In genomic region chr10:24726626-24727025, GRCh38 we compare ENCODE assay signal across 20 cellular contexts.
"Had no signal": no experiment of that assay in that cellular context is flagged by ENCODE, and none has a peak within 500 bp of the region (broad histone marks: within the 10 kb centered on the region; RNA-seq: fewer than 3 reads in every experiment).

No MANE protein-coding gene starts in this region.

- H3K27me3 Mint-ChIP-seq: stimulated activated naive CD8-positive, alpha-beta T cell treated with anti-CD3 and anti-CD28 coated beads, Interleukin-15, Interleukin-2, amounts not matched to agents 100 ng/mL and 50 ng/mL, for 24 hours had no signal

- H3K4me1 Mint-ChIP-seq: stimulated activated effector memory CD8-positive, alpha-beta T cell treated with anti-CD3 and anti-CD28 coated beads, Interleukin-12 subunit alpha, Interleukin-12 subunit beta, amount 100 ng/mL, for 72 hours had no signal

- H3K36me3 Mint-ChIP-seq: naive B cell had no signal

- H3K4me3 ChIP-seq: hepatocyte, left ventricle myocardium inferior, lower lobe of right lung, psoas muscle, right lobe of liver, tibial artery, upper lobe of right lung had no signal

- H3K4me1 ChIP-seq: psoas muscle, upper lobe of right lung had no signal

- H3K4me3 Mint-ChIP-seq: stimulated activated effector memory CD8-positive, alpha-beta T cell treated with anti-CD3 and anti-CD28 coated beads, Interleukin-12 subunit alpha, Interleukin-12 subunit beta, amount 100 ng/mL, for 72 hours; stimulated activated naive CD8-positive, alpha-beta T cell treated with anti-CD3 and anti-CD28 coated beads, Interleukin-15, Interleukin-2, amounts not matched to agents 100 ng/mL and 50 ng/mL, for 24 hours had no signal

- H3K27ac ChIP-seq: hepatocyte, left ventricle myocardium inferior, lower lobe of right lung, neutrophil, psoas muscle, right lobe of liver, tibial artery, upper lobe of right lung had no signal

- H3K9me3 Mint-ChIP-seq: naive B cell; nephron; stimulated activated effector memory CD8-positive, alpha-beta T cell treated with anti-CD3 and anti-CD28 coated beads, Interleukin-12 subunit alpha, Interleukin-12 subunit beta, amount 100 ng/mL, for 72 hours; stimulated activated naive CD8-positive, alpha-beta T cell treated with anti-CD3 and anti-CD28 coated beads, Interleukin-15, Interleukin-2, amounts not matched to agents 100 ng/mL and 50 ng/mL, for 24 hours had no signal

- H3K27ac Mint-ChIP-seq: naive B cell; stimulated activated effector memory CD8-positive, alpha-beta T cell treated with anti-CD3 and anti-CD28 coated beads, Interleukin-12 subunit alpha, Interleukin-12 subunit beta, amount 100 ng/mL, for 72 hours; stimulated activated naive CD8-positive, alpha-beta T cell treated with anti-CD3 and anti-CD28 coated beads, Interleukin-15, Interleukin-2, amounts not matched to agents 100 ng/mL and 50 ng/mL, for 24 hours had no signal

- H3K27me3 ChIP-seq: hepatocyte, right lobe of liver, tibial artery, upper lobe of right lung had no signal

- DNase-seq: erythroblast; foreskin melanocyte; kidney; left cardiac atrium; left ventricle myocardium inferior; lower lobe of right lung; mesenchymal stem cell; naive B cell; psoas muscle; retina; right lobe of liver; stimulated activated CD4-positive, alpha-beta T cell treated with anti-CD3 and anti-CD28 coated beads, Interleukin-4, amount 100 ng/mL, for 1 hour; stimulated activated CD8-positive, alpha-beta memory T cell treated with anti-CD3 and anti-CD28 coated beads, Interleukin-4, amount 100 ng/mL, for 48 hours; tibial artery; upper lobe of right lung had no signal

- H3K36me3 ChIP-seq: left ventricle myocardium inferior, lower lobe of right lung, neutrophil, right lobe of liver, tibial artery, upper lobe of right lung had no signal

- H3K4me2 ChIP-seq: hepatocyte had no signal
